Comparison of ENCODE assay signal across 1 cellular context in genomic region chr9:129139233-129139992, GRCh38.
TF ChIP-seq lines count a peak whose summit lies in the region.

No MANE protein-coding gene starts in this region.

TF ChIP-seq in SK-N-SH, 30 proteins besides CTCF, POLR2A, EP300 and RAD21 (continued from another document):
- no peak for TF ChIP-seq USF1 (IDR thresholded peaks at IDR 0.05; ENCODE audit: borderline replicate concordance, low read depth)
- TF ChIP-seq FOXJ3 (CRISPR knock-in tag; IDR thresholded peaks at IDR 0.05) = no peak
- TF ChIP-seq USF2 (IDR thresholded peaks at IDR 0.05; ENCODE audit: borderline replicate concordance, low read depth, low read length) = no peak
- TF ChIP-seq SIN3A (IDR thresholded peaks at IDR 0.05; ENCODE audit: borderline replicate concordance, low read depth, low read length) = peak; percentile 61; the same call in 1 of the 2 replicates
